ENCODE assay signal across 1 cellular context in genomic region chr19:35846038-35846668, GRCh38.
TF ChIP-seq lines count a peak whose summit lies in the region.

No MANE protein-coding gene starts in this region.

TF ChIP-seq in H1, 55 proteins besides CTCF, POLR2A, EP300 and RAD21:
- TF ChIP-seq EZH2 (IDR thresholded peaks at IDR 0.05; ENCODE audit: low read depth, low read length, severe bottlenecking), result peak; percentile 34
- peak; percentile 28 for TF ChIP-seq KDM4A (IDR thresholded peaks at IDR 0.05; ENCODE audit: low read depth, low read length, severe bottlenecking)
- 0 out of 2 replicates have a peak, but pooled peaks have one; percentile 12 for TF ChIP-seq MAX (IDR thresholded peaks at IDR 0.05)
- TF ChIP-seq SP4 (IDR thresholded peaks at IDR 0.05; ENCODE audit: low read length), result no peak
- TF ChIP-seq ASH2L (IDR thresholded peaks at IDR 0.05; ENCODE audit: low read length), result peak; percentile 45
- no peak for TF ChIP-seq BACH1 (IDR thresholded peaks at IDR 0.05; ENCODE audit: low read length)
- TF ChIP-seq TCF12 (IDR thresholded peaks at IDR 0.05; ENCODE audit: low read depth, low read length), result peak; percentile 69; the same call in 1 of the 2 replicates
- no peak for TF ChIP-seq TBP (IDR thresholded peaks at IDR 0.05; ENCODE audit: low read depth, low read length)
